Comparison of ENCODE assay signal across 1 cellular context in genomic region chr12:47705571-47706425, GRCh38.
TF ChIP-seq lines count a peak whose summit lies in the region.

RPAP3 (minus strand) TSS chr12:47706030; CDS start chr12:47702840, 3,190 bp downstream.

TF ChIP-seq in HepG2, 621 proteins besides CTCF, POLR2A, EP300 and RAD21 (continued from another document and continues in another):
- TF ChIP-seq GATAD2A (CRISPR knock-in tag; IDR thresholded peaks at IDR 0.05) (peak; percentile 51), TRIM24 (CRISPR knock-in tag; IDR thresholded peaks at IDR 0.05) (no peak), RELA (CRISPR knock-in tag; IDR thresholded peaks at IDR 0.05) (no peak), MAFK (conservative IDR thresholded peaks at IDR 0.05 in 1 of 2, IDR thresholded peaks at IDR 0.05 in 1 of 2; ENCODE audit: low read length in 2 of 2) (no peak), RNF2 (conservative IDR thresholded peaks at IDR 0.05; ENCODE audit: low read depth) (no peak), ZNF337 (CRISPR knock-in tag; IDR thresholded peaks at IDR 0.05; ENCODE audit: borderline replicate concordance, low read depth) (no peak), ZNF563 (CRISPR knock-in tag; IDR thresholded peaks at IDR 0.05) (peak; percentile 83; the same call in 1 of the 2 replicates), EED (CRISPR knock-in tag; IDR thresholded peaks at IDR 0.05) (no peak), ZNF10 (CRISPR knock-in tag; IDR thresholded peaks at IDR 0.05; ENCODE audit: borderline replicate concordance, low read depth) (no peak), RARA (CRISPR knock-in tag; IDR thresholded peaks at IDR 0.05) (no peak), ZNF672 (CRISPR knock-in tag; IDR thresholded peaks at IDR 0.05) (no peak), ZNF280D (CRISPR knock-in tag; IDR thresholded peaks at IDR 0.05) (no peak), CBX1 (IDR thresholded peaks at IDR 0.05; ENCODE audit: low read depth) (no peak), ZNF160 (CRISPR knock-in tag; IDR thresholded peaks at IDR 0.05) (peak; percentile 79; the same call in 1 of the 2 replicates), SMAD9 (CRISPR knock-in tag; IDR thresholded peaks at IDR 0.05) (no peak), KIAA2018 (CRISPR knock-in tag; IDR thresholded peaks at IDR 0.05; ENCODE audit: borderline replicate concordance) (no peak), MED1 (CRISPR knock-in tag; IDR thresholded peaks at IDR 0.05) (no peak), ZFY (CRISPR knock-in tag; IDR thresholded peaks at IDR 0.05) (peak; percentile 85), ZNF17 (CRISPR knock-in tag; IDR thresholded peaks at IDR 0.05) (no peak), HHEX (CRISPR knock-in tag; IDR thresholded peaks at IDR 0.05) (no peak), PBX3 (CRISPR knock-in tag; IDR thresholded peaks at IDR 0.05; ENCODE audit: borderline replicate concordance) (no peak), ZNF614 (CRISPR knock-in tag; IDR thresholded peaks at IDR 0.05; ENCODE audit: borderline replicate concordance) (no peak), KDM5B (CRISPR knock-in tag; IDR thresholded peaks at IDR 0.05; ENCODE audit: borderline replicate concordance) (peak; percentile 93), ZNF891 (CRISPR knock-in tag; IDR thresholded peaks at IDR 0.05) (peak; percentile 89; the same call in 1 of the 2 replicates), NR1H2 (CRISPR knock-in tag; IDR thresholded peaks at IDR 0.05; ENCODE audit: borderline replicate concordance, low read depth) (no peak), FOXC1 (CRISPR knock-in tag; IDR thresholded peaks at IDR 0.05; ENCODE audit: borderline replicate concordance) (peak; percentile 40; the same call in 1 of the 2 replicates), ZNF619 (CRISPR knock-in tag; IDR thresholded peaks at IDR 0.05) (no peak), REPIN1 (CRISPR knock-in tag; IDR thresholded peaks at IDR 0.05; ENCODE audit: borderline replicate concordance, low read depth) (peak; percentile 66; the same call in 1 of the 2 replicates), ARID2 (CRISPR knock-in tag; IDR thresholded peaks at IDR 0.05; ENCODE audit: borderline replicate concordance) (no peak; the same call in none of the 2 replicates), ZBTB14 (CRISPR knock-in tag; IDR thresholded peaks at IDR 0.05) (peak; percentile 85), NR3C1 (CRISPR knock-in tag; IDR thresholded peaks at IDR 0.05) (no peak), ATF4 (CRISPR knock-in tag; IDR thresholded peaks at IDR 0.05) (peak in 1 of 2 experiments; percentile 5; a peak in 2 of 4 replicates), FUBP1 (CRISPR knock-in tag; IDR thresholded peaks at IDR 0.05; ENCODE audit: borderline replicate concordance) (no peak), NPAS2 (CRISPR knock-in tag; IDR thresholded peaks at IDR 0.05; ENCODE audit: borderline replicate concordance) (no peak)
- TF ChIP-seq, protein P1, sequence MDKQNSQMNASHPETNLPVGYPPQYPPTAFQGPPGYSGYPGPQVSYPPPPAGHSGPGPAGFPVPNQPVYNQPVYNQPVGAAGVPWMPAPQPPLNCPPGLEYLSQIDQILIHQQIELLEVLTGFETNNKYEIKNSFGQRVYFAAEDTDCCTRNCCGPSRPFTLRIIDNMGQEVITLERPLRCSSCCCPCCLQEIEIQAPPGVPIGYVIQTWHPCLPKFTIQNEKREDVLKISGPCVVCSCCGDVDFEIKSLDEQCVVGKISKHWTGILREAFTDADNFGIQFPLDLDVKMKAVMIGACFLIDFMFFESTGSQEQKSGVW (CRISPR knock-in tag; IDR thresholded peaks at IDR 0.05; ENCODE audit: borderline replicate concordance): no peak
- TF ChIP-seq, protein P2, sequence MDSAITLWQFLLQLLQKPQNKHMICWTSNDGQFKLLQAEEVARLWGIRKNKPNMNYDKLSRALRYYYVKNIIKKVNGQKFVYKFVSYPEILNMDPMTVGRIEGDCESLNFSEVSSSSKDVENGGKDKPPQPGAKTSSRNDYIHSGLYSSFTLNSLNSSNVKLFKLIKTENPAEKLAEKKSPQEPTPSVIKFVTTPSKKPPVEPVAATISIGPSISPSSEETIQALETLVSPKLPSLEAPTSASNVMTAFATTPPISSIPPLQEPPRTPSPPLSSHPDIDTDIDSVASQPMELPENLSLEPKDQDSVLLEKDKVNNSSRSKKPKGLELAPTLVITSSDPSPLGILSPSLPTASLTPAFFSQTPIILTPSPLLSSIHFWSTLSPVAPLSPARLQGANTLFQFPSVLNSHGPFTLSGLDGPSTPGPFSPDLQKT (CRISPR knock-in tag; IDR thresholded peaks at IDR 0.05; ENCODE audit: borderline replicate concordance): no peak
- TF ChIP-seq, protein P3, sequence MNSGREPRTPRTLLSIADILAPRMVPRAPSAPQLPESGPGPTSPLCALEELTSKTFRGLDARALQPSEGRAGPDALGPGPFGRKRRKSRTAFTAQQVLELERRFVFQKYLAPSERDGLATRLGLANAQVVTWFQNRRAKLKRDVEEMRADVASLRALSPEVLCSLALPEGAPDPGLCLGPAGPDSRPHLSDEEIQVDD (CRISPR knock-in tag; IDR thresholded peaks at IDR 0.05; ENCODE audit: borderline replicate concordance): 0 out of 2 replicates have a peak, but pooled peaks have one; percentile 59
